In the genomic region with DNA sequence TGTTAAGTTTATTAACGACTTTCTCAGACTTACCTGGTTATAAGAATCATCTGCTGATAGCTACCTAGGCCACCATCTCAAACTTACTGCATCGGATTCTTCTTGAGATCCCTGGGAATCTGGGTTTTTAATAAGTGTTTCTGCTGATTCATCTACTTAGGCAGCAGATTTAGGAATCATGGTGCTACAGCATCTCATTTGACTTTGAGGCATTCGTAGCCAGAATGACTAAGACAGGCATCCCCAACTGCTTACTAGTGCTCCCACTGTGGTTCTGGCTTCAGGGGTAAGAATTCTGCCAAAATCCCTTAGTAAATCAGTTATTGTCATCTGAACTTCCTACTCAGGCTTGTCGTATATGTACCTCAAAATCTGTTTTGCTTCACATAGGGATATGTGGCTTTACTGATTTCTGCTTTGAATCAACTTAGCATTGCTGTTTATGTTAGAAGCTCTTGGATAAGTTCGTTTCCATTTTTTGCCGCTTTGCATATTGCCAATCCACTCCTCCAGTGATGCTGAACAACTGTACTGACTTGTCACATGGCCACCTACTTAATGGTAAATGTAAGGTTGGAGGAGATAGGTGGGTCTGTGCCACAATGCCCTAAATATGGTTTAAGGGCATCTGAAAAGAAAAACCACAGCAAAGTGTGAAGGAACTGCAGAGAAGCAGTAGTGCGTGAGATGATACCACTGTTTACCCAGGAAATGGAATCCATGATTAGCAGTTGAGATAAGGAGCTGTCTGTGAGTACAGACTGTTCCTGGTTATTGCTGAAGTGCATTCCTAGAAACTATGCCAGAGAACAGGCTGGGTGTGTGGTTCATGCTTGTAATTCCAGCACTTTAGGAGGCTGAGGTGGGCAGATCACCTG, we compare ENCODE assay signal across 9 cellular contexts.
DNase-seq lines count a peak whose midpoint lies in the region; ATAC-seq and TF ChIP-seq lines count a peak whose summit lies in the region.
"Had no signal": no experiment of that assay in that cellular context is flagged by ENCODE, and none has a peak within 500 bp of the region (broad histone marks: within the 10 kb centered on the region; RNA-seq: fewer than 3 reads in every experiment).

No MANE protein-coding gene starts in this region.

- H3K9me3 Mint-ChIP-seq in activated naive CD8-positive, alpha-beta T cell (ENCODE audit: low read depth) = no peaks in the 10 kb centered on the region
- no peaks in the 10 kb centered on the region for H3K9me3 Mint-ChIP-seq in activated naive CD8-positive, alpha-beta T cell treated with anti-CD3 and anti-CD28 coated beads, Interleukin-2, amount 50 U/mL, for 24 hours

- H3K9me3 ChIP-seq in T-helper 17 cell (ENCODE audit: control insufficient read depth, low read length, poor library complexity, severe bottlenecking) = no peaks in the 10 kb centered on the region
- H3K9me3 ChIP-seq in right cardiac atrium (ENCODE audit: control insufficient read depth, low read length) = no peaks in the 10 kb centered on the region
- H3K9me3 ChIP-seq in transverse colon = no peaks in the 10 kb centered on the region

- H3K27ac ChIP-seq in right cardiac atrium (ENCODE audit: low read length) (no peak overlapping the region), transverse colon (peak overlapping the region in 2 of 4 donors; percentile 22 to 30)
- H3K27ac ChIP-seq: KMS-11 had no signal

- TF ChIP-seq EP300 in transverse colon (IDR thresholded peaks at IDR 0.05; ENCODE audit: low read depth) = peak; percentile 93

- in situ Hi-C loops in transverse colon (cut with MboI; ENCODE audit: low pct_ligation_motif_present in 1 of 4, low pct_unique_long_range_greater_than_20kb in 1 of 4, low sequenced_read_pairs in 3 of 4) = loop anchor here (5.0 to 25.0 kb wide), 3 partner anchors 298 to 628 kb away; no protein-coding TSS in a partner anchor

- TF ChIP-seq POLR2A in transverse colon (IDR thresholded peaks at IDR 0.05) = no peak

- TF ChIP-seq CTCF in transverse colon (IDR thresholded peaks at IDR 0.05) = no peak

- no peak for ATAC-seq in activated naive CD8-positive, alpha-beta T cell treated with anti-CD3 and anti-CD28 coated beads, Interleukin-2, amount 50 U/mL, for 24 hours
- ATAC-seq in T-helper 17 cell (peak; percentile 62), right cardiac atrium (peak; percentile 54 to 59)

- intact Hi-C loops in right cardiac atrium (cut with DNase I) (loop anchor here (5.0 to 10.0 kb wide), 5 partner anchors 70 to 300 kb away; partner anchors contain the start of gene YEATS2 (in 1 of the 4)), transverse colon (cut with DNase I; ENCODE audit: low total_unique reads) (loop anchor here (5.0 to 10.0 kb wide), 2 partner anchors 70 to 293 kb away; partner anchors contain the start of gene YEATS2)

- no peak overlapping the region for H3K4me3 Mint-ChIP-seq in activated naive CD8-positive, alpha-beta T cell
- H3K4me3 Mint-ChIP-seq in activated naive CD8-positive, alpha-beta T cell treated with anti-CD3 and anti-CD28 coated beads, Interleukin-2, amount 50 U/mL, for 24 hours = no peak overlapping the region
- H3K4me3 Mint-ChIP-seq in T-helper 17 cell = no peak overlapping the region

- no peaks in the 10 kb centered on the region for H3K27me3 Mint-ChIP-seq in activated naive CD8-positive, alpha-beta T cell
- no peaks in the 10 kb centered on the region for H3K27me3 Mint-ChIP-seq in activated naive CD8-positive, alpha-beta T cell treated with anti-CD3 and anti-CD28 coated beads, Interleukin-2, amount 50 U/mL, for 24 hours
- no peaks in the 10 kb centered on the region for H3K27me3 Mint-ChIP-seq in T-helper 17 cell

- 71% methylated on average over 7 of the region's 7 CpGs for WGBS in right cardiac atrium
- 77 to 80% methylated on average over 7 of the region's 7 CpGs for WGBS in transverse colon (ENCODE audit: low coverage in 1 of 2), 2 donors

- peak overlapping the region; percentile 2 for H3K27ac Mint-ChIP-seq in activated naive CD8-positive, alpha-beta T cell
- no peak overlapping the region for H3K27ac Mint-ChIP-seq in activated naive CD8-positive, alpha-beta T cell treated with anti-CD3 and anti-CD28 coated beads, Interleukin-2, amount 50 U/mL, for 24 hours
- peak overlapping the region; percentile 87 for H3K27ac Mint-ChIP-seq in T-helper 17 cell

- H3K4me3 ChIP-seq in right cardiac atrium (ENCODE audit: low read length) (no peak overlapping the region), transverse colon (no peak overlapping the region)

- peaks cover 7% of the 10 kb centered on the region for H3K4me1 Mint-ChIP-seq in activated naive CD8-positive, alpha-beta T cell (ENCODE audit: low read depth)
- peaks cover 7% of the 10 kb centered on the region for H3K4me1 Mint-ChIP-seq in activated naive CD8-positive, alpha-beta T cell treated with anti-CD3 and anti-CD28 coated beads, Interleukin-2, amount 50 U/mL, for 24 hours
- peaks cover 12% of the 10 kb centered on the region for H3K4me1 Mint-ChIP-seq in T-helper 17 cell

- H3K36me3 ChIP-seq in transverse colon = peaks cover 0 to 21% (median 6%) of the 10 kb centered on the region in 4 donors

- H3K27me3 ChIP-seq in right cardiac atrium (ENCODE audit: control insufficient read depth, insufficient read depth) (no peaks in the 10 kb centered on the region), transverse colon (no peaks in the 10 kb centered on the region)

- H3K4me1 ChIP-seq in right cardiac atrium (ENCODE audit: control insufficient read depth, insufficient read depth, low read length) (peaks cover 3% of the 10 kb centered on the region), transverse colon (peaks cover 0 to 12% (median 0%) of the 10 kb centered on the region in 4 donors)

- no peak for DNase-seq in activated naive CD8-positive, alpha-beta T cell treated with anti-CD3 and anti-CD28 coated beads, Interleukin-2, amount 50 U/mL, for 24 hours
- DNase-seq in T-helper 17 cell (no peak), right cardiac atrium (no peak), transverse colon (peak; percentile 9), NCI-H1436 (lab: John Stamatoyannopoulos, UW) (no peak), mucosa of gallbladder (ENCODE audit: low spot score) (no peak)
- no peak for DNase-seq in stimulated activated naive CD4-positive, alpha-beta T cell treated with Interleukin-2 at 50 U/mL for 16 hours (lab: John Stamatoyannopoulos, UW)

- H3K36me3 Mint-ChIP-seq in activated naive CD8-positive, alpha-beta T cell = peaks cover 10% of the 10 kb centered on the region
- peaks cover 30% of the 10 kb centered on the region for H3K36me3 Mint-ChIP-seq in activated naive CD8-positive, alpha-beta T cell treated with anti-CD3 and anti-CD28 coated beads, Interleukin-2, amount 50 U/mL, for 24 hours (ENCODE audit: low read depth)
- peaks cover 2% of the 10 kb centered on the region for H3K36me3 Mint-ChIP-seq in T-helper 17 cell (ENCODE audit: low read depth)
